9 cellular contexts compared by ENCODE assay signal in genomic region chr13:29924951-29925350, GRCh38.
DNase-seq lines count a peak whose midpoint lies in the region; ATAC-seq, FAIRE-seq and TF ChIP-seq lines count a peak whose summit lies in the region.
"Had no signal": no experiment of that assay in that cellular context is flagged by ENCODE, and none has a peak within 500 bp of the region (broad histone marks: within the 10 kb centered on the region; RNA-seq: fewer than 3 reads in every experiment).

No MANE protein-coding gene starts in this region.

- H3K36me3 ChIP-seq in HEK293 (ENCODE audit: control insufficient read depth in 2 of 2, insufficient read depth in 1 of 2, low read length in 2 of 2) (no peaks in the 10 kb centered on the region), mesodermal cell (ENCODE audit: control insufficient read depth, insufficient read depth, low read length) (no peaks in the 10 kb centered on the region), thoracic aorta (no peaks in the 10 kb centered on the region)

- H3K27ac ChIP-seq in HEK293 (ENCODE audit: extremely low read depth, low read depth, low read length) (no peak overlapping the region), caudate nucleus (ENCODE audit: low read depth, low read length) (peak overlapping the region; percentile 49), mesodermal cell (ENCODE audit: low read depth, low read length, severe bottlenecking) (peak overlapping the region; percentile 99), thoracic aorta (peak overlapping the region; percentile 89 to 94)

- CTCF ChIA-PET in HEK293 (lab: Yijun Ruan, JAX): interaction anchor here (0.5 to 2.7 kb wide), 11 partner anchors 11 to 1047 kb away, joined by 3 to 18 read pairs (median 5); partner anchors contain the start of gene UBL3

- DNase-seq in caudate nucleus (lab: John Stamatoyannopoulos, UW): no peak
- DNase-seq in thoracic aorta (ENCODE audit: low spot score): no peak
- DNase-seq in HTR-8/SVneo (ENCODE audit: insufficient read length, low spot score): no peak
- DNase-seq: T-helper 9 cell had no signal

- no peak for FAIRE-seq in HTR-8/SVneo (lab: Jason Lieb, UNC)
- FAIRE-seq: small intestine had no signal

- ATAC-seq in thoracic aorta (ENCODE audit: insufficient number of reproducible peaks, low FRiP score, low read depth) (no peak), esophagus mucosa (no peak), HG02938 (IDR thresholded peaks at IDR 0.05; ENCODE audit: unreplicated experiment) (no peak)

- 91% methylated on average over 5 of the region's 6 CpGs; no CpG with 5 or more reads in 1 of the 2 experiments for WGBS in mesodermal cell (ENCODE audit: insufficient coverage in 2 of 2), 2 experiments

- no peaks in the 10 kb centered on the region for H3K27me3 ChIP-seq in thoracic aorta (replicated peaks; ENCODE audit: insufficient read depth)

- TF ChIP-seq CTCF in HEK293 (tag by site-specific recombination; IDR thresholded peaks at IDR 0.05) (no peak), thoracic aorta (IDR thresholded peaks at IDR 0.05) (no peak)

- POLR2A ChIA-PET in HEK293 (lab: Yijun Ruan, JAX): interaction anchor here (2.8 kb wide), 1 partner anchor 75 kb away, joined by 18 read pairs; the partner anchor contains the start of gene UBL3

- H3K4me1 ChIP-seq in HEK293 (ENCODE audit: control insufficient read depth, insufficient read depth, low read length) (peaks cover 13% of the 10 kb centered on the region), mesodermal cell (ENCODE audit: control insufficient read depth, insufficient read depth, low read length, poor library complexity, severe bottlenecking) (peaks cover 27% of the 10 kb centered on the region), thoracic aorta (ENCODE audit: control insufficient read depth in 1 of 2, low read depth in 2 of 2) (peaks cover 27 to 40% of the 10 kb centered on the region in 2 donors)

- H3K9me3 ChIP-seq in HEK293 (ENCODE audit: control insufficient read depth, insufficient read depth, low read depth, low read length) (no peaks in the 10 kb centered on the region), mesodermal cell (ENCODE audit: control insufficient read depth, low read length) (no peaks in the 10 kb centered on the region), thoracic aorta (no peaks in the 10 kb centered on the region)

- H3K4me3 ChIP-seq in HEK293 (ENCODE audit: low read depth, low read length) (no peak overlapping the region), mesodermal cell (ENCODE audit: extremely low read depth, insufficient read depth, low read length, poor library complexity, severe bottlenecking) (no peak overlapping the region), thoracic aorta (no peak overlapping the region)

TF ChIP-seq in HEK293, 187 proteins besides CTCF, POLR2A, EP300 and RAD21:
- TF ChIP-seq ZNF777 (tag by site-specific recombination; IDR thresholded peaks at IDR 0.05; ENCODE audit: borderline replicate concordance) (no peak), ZNF629 (tag by site-specific recombination; IDR thresholded peaks at IDR 0.05) (no peak), MZF1 (tag by site-specific recombination; IDR thresholded peaks at IDR 0.05; ENCODE audit: borderline replicate concordance) (no peak), ZNF596 (tag by site-specific recombination; IDR thresholded peaks at IDR 0.05) (peak; percentile 76; the same call in 1 of the 2 replicates), ZNF391 (tag by site-specific recombination; IDR thresholded peaks at IDR 0.05; ENCODE audit: borderline replicate concordance, low read depth) (no peak), ZNF211 (tag by site-specific recombination; IDR thresholded peaks at IDR 0.05; ENCODE audit: low read depth) (no peak), ZNF701 (tag by site-specific recombination; IDR thresholded peaks at IDR 0.05) (no peak), ZNF529 (tag by site-specific recombination; IDR thresholded peaks at IDR 0.05; ENCODE audit: insufficient replicate concordance) (no peak), PRDM1 (tag by site-specific recombination; IDR thresholded peaks at IDR 0.05) (peak; percentile 23; the same call in 1 of the 2 replicates), ZNF10 (tag by site-specific recombination; IDR thresholded peaks at IDR 0.05) (no peak), TSHZ1 (tag by site-specific recombination; IDR thresholded peaks at IDR 0.05; ENCODE audit: borderline replicate concordance) (no peak), HOXD13 (CRISPR knock-in tag; IDR thresholded peaks at IDR 0.05; ENCODE audit: borderline replicate concordance) (no peak), ZFP37 (tag by site-specific recombination; IDR thresholded peaks at IDR 0.05) (no peak)
- TF ChIP-seq, protein P1, sequence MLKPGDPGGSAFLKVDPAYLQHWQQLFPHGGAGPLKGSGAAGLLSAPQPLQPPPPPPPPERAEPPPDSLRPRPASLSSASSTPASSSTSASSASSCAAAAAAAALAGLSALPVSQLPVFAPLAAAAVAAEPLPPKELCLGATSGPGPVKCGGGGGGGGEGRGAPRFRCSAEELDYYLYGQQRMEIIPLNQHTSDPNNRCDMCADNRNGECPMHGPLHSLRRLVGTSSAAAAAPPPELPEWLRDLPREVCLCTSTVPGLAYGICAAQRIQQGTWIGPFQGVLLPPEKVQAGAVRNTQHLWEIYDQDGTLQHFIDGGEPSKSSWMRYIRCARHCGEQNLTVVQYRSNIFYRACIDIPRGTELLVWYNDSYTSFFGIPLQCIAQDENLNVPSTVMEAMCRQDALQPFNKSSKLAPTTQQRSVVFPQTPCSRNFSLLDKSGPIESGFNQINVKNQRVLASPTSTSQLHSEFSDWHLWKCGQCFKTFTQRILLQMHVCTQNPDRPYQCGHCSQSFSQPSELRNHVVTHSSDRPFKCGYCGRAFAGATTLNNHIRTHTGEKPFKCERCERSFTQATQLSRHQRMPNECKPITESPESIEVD (tag by site-specific recombination; IDR thresholded peaks at IDR 0.05): no peak
- TF ChIP-seq, protein P2, sequence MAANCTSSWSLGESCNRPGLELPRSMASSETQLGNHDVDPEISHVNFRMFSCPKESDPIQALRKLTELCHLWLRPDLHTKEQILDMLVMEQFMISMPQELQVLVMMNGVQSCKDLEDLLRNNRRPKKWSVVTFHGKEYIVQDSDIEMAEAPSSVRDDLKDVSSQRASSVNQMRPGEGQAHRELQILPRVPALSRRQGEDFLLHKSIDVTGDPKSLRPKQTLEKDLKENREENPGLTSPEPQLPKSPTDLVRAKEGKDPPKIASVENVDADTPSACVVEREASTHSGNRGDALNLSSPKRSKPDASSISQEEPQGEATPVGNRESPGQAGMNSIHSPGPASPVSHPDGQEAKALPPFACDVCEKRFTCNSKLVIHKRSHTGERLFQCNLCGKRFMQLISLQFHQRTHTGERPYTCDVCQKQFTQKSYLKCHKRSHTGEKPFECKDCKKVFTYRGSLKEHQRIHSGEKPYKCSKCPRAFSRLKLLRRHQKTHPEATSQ (tag by site-specific recombination; IDR thresholded peaks at IDR 0.05): no peak
- TF ChIP-seq, protein P3, sequence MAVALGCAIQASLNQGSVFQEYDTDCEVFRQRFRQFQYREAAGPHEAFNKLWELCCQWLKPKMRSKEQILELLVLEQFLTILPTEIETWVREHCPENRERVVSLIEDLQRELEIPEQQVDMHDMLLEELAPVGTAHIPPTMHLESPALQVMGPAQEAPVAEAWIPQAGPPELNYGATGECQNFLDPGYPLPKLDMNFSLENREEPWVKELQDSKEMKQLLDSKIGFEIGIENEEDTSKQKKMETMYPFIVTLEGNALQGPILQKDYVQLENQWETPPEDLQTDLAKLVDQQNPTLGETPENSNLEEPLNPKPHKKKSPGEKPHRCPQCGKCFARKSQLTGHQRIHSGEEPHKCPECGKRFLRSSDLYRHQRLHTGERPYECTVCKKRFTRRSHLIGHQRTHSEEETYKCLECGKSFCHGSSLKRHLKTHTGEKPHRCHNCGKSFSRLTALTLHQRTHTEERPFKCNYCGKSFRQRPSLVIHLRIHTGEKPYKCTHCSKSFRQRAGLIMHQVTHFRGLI (tag by site-specific recombination; IDR thresholded peaks at IDR 0.05): no peak
TF ChIP-seq in HEK293: peak in this region for 2.
